ENCODE assay signal across 26 cellular contexts in genomic region chr6:136862662-136863061, GRCh38. TPM values are rescaled to one million over a fixed set of nuclear protein-coding genes. Genes with fewer than 3 reads are reported as not detected.
"Had no signal": no experiment of that assay in that cellular context is flagged by ENCODE, and none has a peak within 500 bp of the region (broad histone marks: within the 10 kb centered on the region; RNA-seq: fewer than 3 reads in every experiment).

No MANE protein-coding gene starts in this region.

- ATAC-seq: HepG2 had no signal

- DNase-seq: IMR-90, Karpas-422, KG1, MM.1S, NCI-H1092 treated with DMSO at 0.1 percent for 48 hours, NCI-H1436, NCI-H187, NCI-H2029, NCI-H2081 treated with DMSO at 0.1 percent for 48 hours, NCI-H2171, NCI-H226, NCI-H446, NCI-H510A, NCI-H524 treated with DMSO at 0.1 percent for 48 hours, NCI-H69, NCI-H774, PC-9, Peyer's patch, Right ventricle myocardium superior, SIG-M5, SW 1271 had no signal

- H3K27ac ChIP-seq: PC-9, Peyer's patch, SJSA1, SK-N-MC had no signal

- H3K27me3 ChIP-seq: Peyer's patch, SJSA1 had no signal

- H3K4me3 ChIP-seq: PC-9, Peyer's patch, SJSA1, SK-N-MC had no signal

- H2AFZ ChIP-seq: PC-9 had no signal

- H3K9me3 ChIP-seq: Peyer's patch, SJSA1 had no signal

- H3K36me3 ChIP-seq: Peyer's patch, SJSA1 had no signal

- H3K4me1 ChIP-seq: Peyer's patch, SJSA1 had no signal

- H3K4me2 ChIP-seq: PC-9 had no signal

RNA-seq across cellular contexts. Expression of gene SLC35D3, which starts 59.4 kb away (rescaled TPM):
- total RNA-seq: HepG2, HT1080, IMR-90, PC-9, Right ventricle myocardium superior, RPMI7951, SJSA1 had no signal
- polyA plus RNA-seq: HepG2, IMR-90 had no signal
